1 cellular context compared by ENCODE assay signal in the genomic region with DNA sequence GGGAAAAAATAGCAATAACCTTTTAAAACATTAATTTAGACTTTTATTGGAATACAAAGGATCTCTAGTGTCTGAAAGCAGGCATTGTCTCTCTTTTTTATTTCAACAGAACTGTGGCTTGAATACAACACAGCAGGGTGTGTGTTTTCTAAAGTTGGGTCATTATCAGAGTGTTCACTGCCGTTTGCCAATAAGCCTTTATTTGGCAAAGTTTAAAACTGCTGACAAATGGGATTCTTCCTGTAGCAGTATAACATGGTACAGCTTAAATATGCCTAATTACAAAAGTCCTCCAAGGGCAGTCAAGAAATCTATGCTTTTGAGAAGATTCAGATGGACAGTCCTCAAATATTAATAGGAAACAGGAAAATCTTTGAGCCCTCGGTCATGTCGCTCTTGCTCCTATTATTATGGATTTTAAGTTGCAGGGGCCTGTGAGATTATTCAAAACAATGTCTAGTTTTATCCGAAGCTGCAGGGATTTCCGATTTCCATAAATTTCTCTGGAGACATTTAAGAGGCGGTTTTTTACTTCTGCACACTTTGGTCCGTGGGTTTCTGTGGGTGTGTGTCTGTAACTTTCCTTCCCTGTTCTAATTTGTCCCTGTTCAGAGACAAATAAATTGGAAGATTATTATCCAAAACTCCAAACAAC.
TF ChIP-seq lines count a peak whose summit lies in the region.

No MANE protein-coding gene starts in this region.

TF ChIP-seq in K562, 482 proteins besides CTCF, POLR2A, EP300 and RAD21:
- TF ChIP-seq ZBTB40 (IDR thresholded peaks at IDR 0.05) (0 out of 2 replicates have a peak, but pooled peaks have one; percentile 38), ZBTB40 (CRISPR knock-in tag; IDR thresholded peaks at IDR 0.05) (no peak), ZNF316 (IDR thresholded peaks at IDR 0.05) (peak; percentile 73), ILF3 (IDR thresholded peaks at IDR 0.05; ENCODE audit: borderline replicate concordance) (no peak), ATF3 (IDR thresholded peaks at IDR 0.05) (no peak), ATF3 (CRISPR knock-in tag; conservative IDR thresholded peaks at IDR 0.05) (no peak), TCF7L2 (IDR thresholded peaks at IDR 0.05; ENCODE audit: low read depth, low read length) (no peak), OTX1 (CRISPR knock-in tag; IDR thresholded peaks at IDR 0.05) (no peak), GABPB2 (CRISPR knock-in tag; conservative IDR thresholded peaks at IDR 0.05) (no peak), C11orf30 (IDR thresholded peaks at IDR 0.05; ENCODE audit: low read depth) (peak; percentile 58), HIVEP1 (CRISPR knock-in tag; IDR thresholded peaks at IDR 0.05) (no peak), MAFK (IDR thresholded peaks at IDR 0.05; ENCODE audit: low read length) (peak; percentile 58; the same call in 1 of the 2 replicates), CREB5 (CRISPR knock-in tag; IDR thresholded peaks at IDR 0.05) (no peak), CCNT2 (IDR thresholded peaks at IDR 0.05; ENCODE audit: borderline replicate concordance, extremely low read depth, insufficient read length, low read depth, low read length) (no peak), MAFF (IDR thresholded peaks at IDR 0.05; ENCODE audit: low read length) (peak; percentile 66)
- TF ChIP-seq, protein P1, sequence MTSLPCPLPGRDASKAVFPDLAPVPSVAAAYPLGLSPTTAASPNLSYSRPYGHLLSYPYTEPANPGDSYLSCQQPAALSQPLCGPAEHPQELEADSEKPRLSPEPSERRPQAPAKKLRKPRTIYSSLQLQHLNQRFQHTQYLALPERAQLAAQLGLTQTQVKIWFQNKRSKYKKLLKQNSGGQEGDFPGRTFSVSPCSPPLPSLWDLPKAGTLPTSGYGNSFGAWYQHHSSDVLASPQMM (CRISPR knock-in tag; IDR thresholded peaks at IDR 0.05), result no peak
- TF ChIP-seq, protein P2, sequence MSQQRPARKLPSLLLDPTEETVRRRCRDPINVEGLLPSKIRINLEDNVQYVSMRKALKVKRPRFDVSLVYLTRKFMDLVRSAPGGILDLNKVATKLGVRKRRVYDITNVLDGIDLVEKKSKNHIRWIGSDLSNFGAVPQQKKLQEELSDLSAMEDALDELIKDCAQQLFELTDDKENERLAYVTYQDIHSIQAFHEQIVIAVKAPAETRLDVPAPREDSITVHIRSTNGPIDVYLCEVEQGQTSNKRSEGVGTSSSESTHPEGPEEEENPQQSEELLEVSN (IDR thresholded peaks at IDR 0.05; ENCODE audit: borderline replicate concordance in 1 of 2, extremely low read depth in 1 of 2, insufficient read depth in 1 of 2, insufficient read length in 1 of 2, low read depth in 1 of 2, low read length in 1 of 2, poor library complexity in 1 of 2, severe bottlenecking in 1 of 2), result no peak
